In the genomic region with DNA sequence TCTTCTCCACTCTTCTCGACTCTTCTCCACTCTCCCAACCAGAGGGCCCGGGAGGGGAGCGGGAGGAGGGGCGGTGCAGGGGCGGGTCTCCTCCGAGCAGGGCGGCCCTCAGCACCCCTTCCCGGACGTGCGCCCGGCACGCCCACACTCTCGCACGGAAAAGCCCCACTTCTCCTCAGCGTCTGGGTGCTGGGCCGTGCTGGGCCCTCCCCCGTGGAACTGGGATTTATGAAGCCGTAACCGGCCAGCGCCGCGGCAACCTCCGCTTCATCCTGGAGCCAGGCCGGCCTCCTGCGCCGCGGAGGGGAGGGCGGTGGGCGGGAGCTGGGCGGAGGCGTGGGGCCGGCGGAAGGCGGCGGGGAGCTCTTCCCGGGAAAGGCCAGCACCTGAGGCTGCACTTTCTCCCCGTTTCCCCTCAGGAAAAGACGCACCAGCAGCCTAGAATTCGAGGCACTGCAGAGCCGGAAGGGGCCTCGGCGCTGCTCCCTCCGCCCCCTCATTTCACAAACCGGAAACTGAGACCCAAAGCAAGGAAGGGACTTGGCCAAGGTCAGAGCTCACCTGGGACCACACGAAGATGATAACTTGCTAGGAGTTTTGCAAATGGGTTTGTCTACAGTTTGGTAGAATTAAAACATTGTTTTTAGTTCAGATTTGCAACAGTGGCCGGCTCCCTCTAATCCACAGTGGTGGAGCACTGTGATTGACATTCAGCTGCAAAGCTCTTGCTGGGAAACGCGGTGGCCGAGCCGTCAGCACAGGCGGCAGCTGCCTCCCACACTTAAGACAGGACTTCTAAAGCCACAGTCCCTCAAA, we compare ENCODE assay signal across 8 cellular contexts. TPM values are rescaled to one million over a fixed set of nuclear protein-coding genes. Genes with fewer than 3 reads are reported as not detected.
DNase-seq lines count a peak whose midpoint lies in the region; ATAC-seq and TF ChIP-seq lines count a peak whose summit lies in the region.

No MANE protein-coding gene starts in this region.

- no CpG with 5 or more reads among the region's 51 CpGs for WGBS in neuronal stem cell (ENCODE audit: extremely low coverage in 2 of 2, insufficient read length in 2 of 2, insufficient replicate concordance in 1 of 2), 2 donors
- WGBS in upper lobe of left lung, 2 donors = 0 to 2% methylated on average over 10 to 25 of the region's 51 CpGs

- H3K4me1 ChIP-seq in foreskin keratinocyte (peaks cover 24% of the 10 kb centered on the region), neuronal stem cell (ENCODE audit: control insufficient read depth in 2 of 2, insufficient read depth in 1 of 2, low read depth in 1 of 2, low read length in 2 of 2) (peaks cover 36 to 43% of the 10 kb centered on the region in 2 donors), upper lobe of left lung (peaks cover 25 to 50% (median 33%) of the 10 kb centered on the region in 4 donors)

- H3K79me1 ChIP-seq in neuronal stem cell (ENCODE audit: low read depth, low read length) = no peaks in the 10 kb centered on the region

- no peak overlapping the region for H4K91ac ChIP-seq in neuronal stem cell (ENCODE audit: low read depth, low read length, poor library complexity)

- H3K27ac ChIP-seq in foreskin keratinocyte = peak overlapping the region; percentile 36
- peak overlapping the region; percentile 41 for H3K27ac ChIP-seq in neuronal stem cell (replicated peaks; ENCODE audit: low read length)
- H3K27ac ChIP-seq in upper lobe of left lung = peak overlapping the region; percentile 74 to 89 (median 85)

- H4K8ac ChIP-seq in neuronal stem cell (ENCODE audit: low read depth, low read length) = no peak overlapping the region

- peak overlapping the region; percentile 59 to 84 for H3K4me3 ChIP-seq in neuronal stem cell (ENCODE audit: low read length in 2 of 2)
- H3K4me3 ChIP-seq in upper lobe of left lung = peak overlapping the region; percentile 49 to 82 (median 65)

- peak in 1 of 4 donors; percentile 34 for TF ChIP-seq POLR2A in upper lobe of left lung (IDR thresholded peaks at IDR 0.05)

- peak overlapping the region; percentile 90 for H3K9ac ChIP-seq in neuronal stem cell (ENCODE audit: low read depth, low read length, poor library complexity)

- ATAC-seq in GM18499 (IDR thresholded peaks at IDR 0.05; ENCODE audit: insufficient read depth, unreplicated experiment) = peak; percentile 39
- peak; percentile 71 for ATAC-seq in HG02885 (IDR thresholded peaks at IDR 0.05; ENCODE audit: poor library complexity, unreplicated experiment)
- ATAC-seq in foreskin keratinocyte = peak; percentile 37
- ATAC-seq in upper lobe of left lung (ENCODE audit: low FRiP score in 2 of 2) = peak; percentile 27 to 85
- ATAC-seq in HG03280 (IDR thresholded peaks at IDR 0.05; ENCODE audit: unreplicated experiment) = no peak

- peak overlapping the region; percentile 99 for H2AFZ ChIP-seq in neuronal stem cell (ENCODE audit: low read length)

- no peak overlapping the region for H2BK15ac ChIP-seq in neuronal stem cell (ENCODE audit: low read length)

- H3K4me2 ChIP-seq in neuronal stem cell (ENCODE audit: insufficient read depth, low read length, poor library complexity, severe bottlenecking) = peak overlapping the region; percentile 81

- H3K9me3 ChIP-seq in neuronal stem cell (replicated peaks in 1 of 2; ENCODE audit: control insufficient read depth in 2 of 2, insufficient read depth in 1 of 2, low read depth in 1 of 2, low read length in 2 of 2) = no peaks in the 10 kb centered on the region
- no peaks in the 10 kb centered on the region for H3K9me3 ChIP-seq in upper lobe of left lung

- TF ChIP-seq CTCF in foreskin keratinocyte (conservative IDR thresholded peaks at IDR 0.05) (no peak), upper lobe of left lung (IDR thresholded peaks at IDR 0.05) (no peak)

- H3K18ac ChIP-seq in neuronal stem cell (ENCODE audit: low read length) = peak overlapping the region; percentile 92

- TF ChIP-seq EP300 in upper lobe of left lung (IDR thresholded peaks at IDR 0.05) = peak in 1 of 4 donors; percentile 29

- peak overlapping the region; percentile 38 for H3K23ac ChIP-seq in neuronal stem cell (ENCODE audit: low read depth, low read length, poor library complexity)

- H3K36me3 ChIP-seq in neuronal stem cell (replicated peaks in 1 of 2; ENCODE audit: control insufficient read depth in 2 of 2, insufficient read depth in 2 of 2, low read length in 2 of 2) (no peaks in the 10 kb centered on the region), upper lobe of left lung (no peaks in the 10 kb centered on the region)

- no peak overlapping the region for H3K4ac ChIP-seq in neuronal stem cell (ENCODE audit: low read length)

- peaks cover 3% of the 10 kb centered on the region for H3K27me3 ChIP-seq in foreskin keratinocyte
- H3K27me3 ChIP-seq in neuronal stem cell (ENCODE audit: control insufficient read depth in 3 of 3, insufficient read depth in 3 of 3, low read depth in 1 of 3, low read length in 3 of 3) = peaks cover 0 to 43% (median 0%) of the 10 kb centered on the region in 3 experiments
- H3K27me3 ChIP-seq in upper lobe of left lung = no peaks in the 10 kb centered on the region

- H2BK5ac ChIP-seq in neuronal stem cell (ENCODE audit: low read length) = no peak overlapping the region

- DNase-seq in NCI-H69 (lab: John Stamatoyannopoulos, UW) = peak; percentile 85
- peak; percentile 87 for DNase-seq in activated effector memory CD4-positive, alpha-beta T cell treated with anti-CD3 and anti-CD28 coated beads, Interleukin-2, amount 50 U/mL, for 16 hours
- DNase-seq in foreskin keratinocyte = no peak
- DNase-seq in neuronal stem cell (ENCODE audit: low spot score) = no peak
- DNase-seq in upper lobe of left lung = peak; percentile 58 to 94

- no peak overlapping the region for H2AK5ac ChIP-seq in neuronal stem cell (ENCODE audit: low read depth, low read length)

- H2BK12ac ChIP-seq in neuronal stem cell (ENCODE audit: low read length) = no peak overlapping the region

- H3K14ac ChIP-seq in neuronal stem cell (ENCODE audit: low read length) = peak overlapping the region; percentile 73

- peak overlapping the region; percentile 51 for H2BK120ac ChIP-seq in neuronal stem cell (ENCODE audit: low read depth, low read length)

RNA-seq across cellular contexts. Expression of a gene that starts 31.6 kb away (rescaled TPM):
- total RNA-seq in foreskin keratinocyte (1.9 and 6.3 TPM in 2 replicates), upper lobe of left lung (10 to 100 TPM in 5 of 6 donors, 1 to 10 TPM in 1; 8.4 to 36.6 (median 18.6) TPM)
- 0.85 and 2.7 TPM in 2 replicates for polyA plus RNA-seq in foreskin keratinocyte
- polyA plus RNA-seq in neuronal stem cell (2013, experiment 1 of 2) = 40.3 TPM
- 41.3 TPM for polyA plus RNA-seq in neuronal stem cell (2013, experiment 2 of 2)

Comparison
In these comparisons a context has a peak if more than half of its experiments do, and no peak if none do; other contexts are left out.
1. DNase-seq: peak in NCI-H69 (single experiment), activated effector memory CD4-positive, alpha-beta T cell treated with anti-CD3 and anti-CD28 coated beads, Interleukin-2, amount 50 U/mL, for 16 hours (single experiment) and upper lobe of left lung (2 of 2); none in foreskin keratinocyte (0 of 2) and neuronal stem cell (single experiment).
2. Peak in every context shown above with its lines, with median percentiles within 50 percentile points of each other: H3K27ac ChIP-seq.